Comparison of ENCODE assay signal across 20 cellular contexts in the genomic region with DNA sequence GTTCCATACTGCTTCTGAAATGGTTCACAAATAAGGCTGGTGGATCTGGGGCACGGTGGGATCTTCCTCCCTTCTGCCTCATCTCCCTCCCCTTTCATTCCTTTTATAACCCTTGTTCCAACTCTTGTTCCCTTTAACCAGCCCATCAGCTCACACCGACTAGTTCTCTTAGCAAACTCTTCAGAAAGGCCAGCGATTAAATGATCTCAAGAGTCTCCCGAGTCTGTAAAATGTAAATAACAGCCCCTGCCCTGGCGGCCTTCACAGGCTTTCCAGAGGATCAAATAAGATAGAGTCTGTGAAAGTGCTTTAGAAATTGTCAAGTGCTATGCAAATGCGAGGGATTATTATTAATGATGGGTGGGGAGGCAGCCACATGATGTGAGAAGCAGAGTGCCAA. TPM values are rescaled to one million over a fixed set of nuclear protein-coding genes. Genes with fewer than 3 reads are reported as not detected.
A peak's percentile ranks its signal among the peaks of the same experiment; 100 is the strongest.
DNase-seq lines count a peak whose midpoint lies in the region; ATAC-seq and TF ChIP-seq lines count a peak whose summit lies in the region.
"Had no signal": no experiment of that assay in that cellular context is flagged by ENCODE, and none has a peak within 500 bp of the region (broad histone marks: within the 10 kb centered on the region; RNA-seq: fewer than 3 reads in every experiment).

No MANE protein-coding gene starts in this region.

- peaks cover 6% of the 10 kb centered on the region for H3K4me1 Mint-ChIP-seq in activated naive CD8-positive, alpha-beta T cell treated with anti-CD3 and anti-CD28 coated beads for 36 hours

- ATAC-seq in Right ventricle myocardium superior (ENCODE audit: poor library complexity) (no peak), gastrocnemius medialis (no peak)
- ATAC-seq: GM23338 had no signal

- H3K27ac ChIP-seq in left ventricle myocardium inferior (replicated peaks): peak overlapping the region; percentile 87
- H3K27ac ChIP-seq in esophagus squamous epithelium: peak overlapping the region; percentile 68 to 87 (median 82)
- peak overlapping the region; percentile 87 to 96 (median 94) for H3K27ac ChIP-seq in gastrocnemius medialis

- intact Hi-C loops in left ventricle myocardium inferior (cut with micrococcal nuclease): no loop called here
- intact Hi-C loops in Right ventricle myocardium superior (cut with DNase I): no loop called here
- intact Hi-C loops in esophagus squamous epithelium (cut with DNase I): no loop called here
- intact Hi-C loops in gastrocnemius medialis (cut with DNase I; ENCODE audit: low total_unique reads): no loop called here

- DNase-seq in left ventricle myocardium inferior (no peak), Right ventricle myocardium superior (no peak), esophagus squamous epithelium (lab: John Stamatoyannopoulos, UW) (no peak), gastrocnemius medialis (no peak), occipital lobe (lab: John Stamatoyannopoulos, UW) (no peak), erythroblast (lab: John Stamatoyannopoulos, UW) (no peak)
- no peak for DNase-seq in central memory CD4-positive, alpha-beta T cell
- no peak for DNase-seq in activated naive CD8-positive, alpha-beta T cell treated with anti-CD3 and anti-CD28 coated beads for 36 hours
- DNase-seq: naive B cell; NCI-H1436 treated with DMSO at 0.1 percent for 48 hours; NCI-H748 treated with DMSO at 0.1 percent for 48 hours; stimulated activated CD4-positive, alpha-beta T cell treated with anti-CD3 and anti-CD28 coated beads, Interleukin-2, amount 100 ng/mL, for 24 hours; T-helper 1 cell had no signal

- TF ChIP-seq POLR2A in esophagus squamous epithelium (IDR thresholded peaks at IDR 0.05) (no peak), gastrocnemius medialis (IDR thresholded peaks at IDR 0.05) (no peak), erythroblast (IDR thresholded peaks at IDR 0.05; ENCODE audit: low read length) (no peak)

- in situ Hi-C loops in gastrocnemius medialis (cut with MboI; ENCODE audit: low sequenced_read_pairs in 4 of 4): no loop called here

- peaks cover 82% of the 10 kb centered on the region for H3K4me1 ChIP-seq in left ventricle myocardium inferior
- H3K4me1 ChIP-seq in esophagus squamous epithelium: peaks cover 8 to 72% (median 24%) of the 10 kb centered on the region in 3 donors
- peaks cover 60 to 78% of the 10 kb centered on the region in 2 donors for H3K4me1 ChIP-seq in gastrocnemius medialis

- H3K9me3 ChIP-seq in left ventricle myocardium inferior (replicated peaks): no peaks in the 10 kb centered on the region
- H3K9me3 ChIP-seq in esophagus squamous epithelium: no peaks in the 10 kb centered on the region
- no peaks in the 10 kb centered on the region for H3K9me3 ChIP-seq in gastrocnemius medialis

- H3K4me3 ChIP-seq in left ventricle myocardium inferior: no peak overlapping the region
- H3K4me3 ChIP-seq in esophagus squamous epithelium: no peak overlapping the region
- no peak overlapping the region for H3K4me3 ChIP-seq in gastrocnemius medialis
- H3K4me3 ChIP-seq: GM23338 had no signal

- H3K27me3 Mint-ChIP-seq in activated naive CD8-positive, alpha-beta T cell treated with anti-CD3 and anti-CD28 coated beads for 36 hours: no peaks in the 10 kb centered on the region
- H3K27me3 Mint-ChIP-seq: naive B cell had no signal

- TF ChIP-seq CTCF in left ventricle myocardium inferior (IDR thresholded peaks at IDR 0.05; ENCODE audit: borderline replicate concordance) (no peak), esophagus squamous epithelium (IDR thresholded peaks at IDR 0.05) (no peak), gastrocnemius medialis (IDR thresholded peaks at IDR 0.05 in 4 of 5, conservative IDR thresholded peaks at IDR 0.05 in 1 of 5) (no peak)

- H3K27me3 ChIP-seq in left ventricle myocardium inferior (ENCODE audit: low read depth) (no peaks in the 10 kb centered on the region), esophagus squamous epithelium (no peaks in the 10 kb centered on the region), gastrocnemius medialis (no peaks in the 10 kb centered on the region)

- no peaks in the 10 kb centered on the region for H3K9me3 Mint-ChIP-seq in activated naive CD8-positive, alpha-beta T cell treated with anti-CD3 and anti-CD28 coated beads for 36 hours
- H3K9me3 Mint-ChIP-seq: GM23338 had no signal

- H3K27ac Mint-ChIP-seq in activated naive CD8-positive, alpha-beta T cell treated with anti-CD3 and anti-CD28 coated beads for 36 hours: no peak overlapping the region
- H3K27ac Mint-ChIP-seq: GM23338 had no signal

- WGBS in esophagus squamous epithelium, 2 donors: 39 to 60% methylated on average over 6 of the region's 6 CpGs

- no peaks in the 10 kb centered on the region for H3K36me3 Mint-ChIP-seq in activated naive CD8-positive, alpha-beta T cell treated with anti-CD3 and anti-CD28 coated beads for 36 hours
- H3K36me3 Mint-ChIP-seq: naive B cell had no signal

- no peak overlapping the region for H3K4me3 Mint-ChIP-seq in activated naive CD8-positive, alpha-beta T cell treated with anti-CD3 and anti-CD28 coated beads for 36 hours
- H3K4me3 Mint-ChIP-seq: GM23338, naive B cell had no signal

- H3K36me3 ChIP-seq in left ventricle myocardium inferior (no peaks in the 10 kb centered on the region), esophagus squamous epithelium (no peaks in the 10 kb centered on the region), gastrocnemius medialis (no peaks in the 10 kb centered on the region)

RNA-seq across cellular contexts. Expression of gene TSC22D3, which starts 27.1 kb away (rescaled TPM):
- total RNA-seq in left ventricle myocardium inferior: 58.9 TPM
- 66.4 TPM for total RNA-seq in Right ventricle myocardium superior
- total RNA-seq in esophagus squamous epithelium: 100 to 1,000 TPM in 3 of 4 donors, 10 to 100 TPM in 1; 50.2 to 558 (median 140) TPM
- total RNA-seq in gastrocnemius medialis: 1,000 to 10,000 TPM in 2 of 4 donors, 100 to 1,000 TPM in 2; 689 to 1,948 (median 1,054) TPM
- total RNA-seq in occipital lobe: 39.6 TPM
- total RNA-seq in activated naive CD8-positive, alpha-beta T cell treated with anti-CD3 and anti-CD28 coated beads for 36 hours: 10 to 100 TPM; 25.2 to 29.7 TPM

RNA-seq across cellular contexts. Expression of gene NCBP2L, which starts 29.0 kb away (rescaled TPM):
- total RNA-seq in left ventricle myocardium inferior (not detected), Right ventricle myocardium superior (not detected), esophagus squamous epithelium (not detected), gastrocnemius medialis (under 1 TPM in 1 of 4 donors, not detected in 3; 0.11 TPM), occipital lobe (not detected)
- not detected for total RNA-seq in activated naive CD8-positive, alpha-beta T cell treated with anti-CD3 and anti-CD28 coated beads for 36 hours
- total RNA-seq: activated CD8-positive, alpha-beta memory T cell treated with anti-CD3 and anti-CD28 coated beads for 36 hours; aorta; dermis microvascular lymphatic vessel endothelial cell; GM23338; HT1080; RPMI7951; ureter had no signal
